1 cellular context compared by ENCODE assay signal in the genomic region with DNA sequence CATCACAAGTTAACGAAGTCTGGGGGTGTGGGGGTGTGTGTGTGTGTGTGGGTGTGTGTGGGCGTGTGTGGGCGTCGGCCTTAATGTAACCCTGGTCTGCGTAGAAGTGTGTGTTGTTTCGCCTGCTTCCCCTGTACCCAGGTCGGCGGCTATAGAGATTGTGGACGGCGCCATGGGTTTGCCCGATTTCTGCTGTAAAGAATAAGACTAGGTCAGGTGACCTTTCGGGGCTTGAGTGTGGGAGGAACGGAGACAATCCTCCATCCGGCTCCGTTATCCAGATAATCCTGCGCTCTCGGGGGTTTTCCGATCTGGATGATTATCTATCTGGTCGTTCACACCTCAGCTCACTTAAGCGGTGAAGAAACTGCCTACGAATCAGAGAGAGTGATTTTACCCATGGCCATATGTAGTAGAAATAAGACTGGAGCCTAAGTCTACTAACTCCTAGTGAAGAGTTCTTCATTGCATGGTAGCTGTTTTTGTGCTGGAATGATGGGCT.
TF ChIP-seq lines count a peak whose summit lies in the region.

No MANE protein-coding gene starts in this region.

TF ChIP-seq in K562, 482 proteins besides CTCF, POLR2A, EP300 and RAD21 (continued from another document):
- TF ChIP-seq, protein P1, sequence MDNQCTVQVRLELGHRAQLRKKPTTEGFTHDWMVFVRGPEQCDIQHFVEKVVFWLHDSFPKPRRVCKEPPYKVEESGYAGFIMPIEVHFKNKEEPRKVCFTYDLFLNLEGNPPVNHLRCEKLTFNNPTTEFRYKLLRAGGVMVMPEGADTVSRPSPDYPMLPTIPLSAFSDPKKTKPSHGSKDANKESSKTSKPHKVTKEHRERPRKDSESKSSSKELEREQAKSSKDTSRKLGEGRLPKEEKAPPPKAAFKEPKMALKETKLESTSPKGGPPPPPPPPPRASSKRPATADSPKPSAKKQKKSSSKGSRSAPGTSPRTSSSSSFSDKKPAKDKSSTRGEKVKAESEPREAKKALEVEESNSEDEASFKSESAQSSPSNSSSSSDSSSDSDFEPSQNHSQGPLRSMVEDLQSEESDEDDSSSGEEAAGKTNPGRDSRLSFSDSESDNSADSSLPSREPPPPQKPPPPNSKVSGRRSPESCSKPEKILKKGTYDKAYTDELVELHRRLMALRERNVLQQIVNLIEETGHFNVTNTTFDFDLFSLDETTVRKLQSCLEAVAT (IDR thresholded peaks at IDR 0.05), result peak; percentile 70 to 75; a peak in 2 of 4 replicates
- peak in 1 of 2 experiments; percentile 49; a peak in 1 of 4 replicates for TF ChIP-seq SIN3A (IDR thresholded peaks at IDR 0.05; ENCODE audit: borderline replicate concordance in 2 of 2, control insufficient read depth in 1 of 2, low read depth in 2 of 2, low read length in 2 of 2)
- peak; percentile 57; the same call in 1 of the 2 replicates for TF ChIP-seq ARID1B (IDR thresholded peaks at IDR 0.05)
- peak; percentile 85; the same call in 1 of the 2 replicates for TF ChIP-seq NR1H2 (CRISPR knock-in tag; IDR thresholded peaks at IDR 0.05)
